35 cellular contexts compared by ENCODE assay signal in the genomic region with DNA sequence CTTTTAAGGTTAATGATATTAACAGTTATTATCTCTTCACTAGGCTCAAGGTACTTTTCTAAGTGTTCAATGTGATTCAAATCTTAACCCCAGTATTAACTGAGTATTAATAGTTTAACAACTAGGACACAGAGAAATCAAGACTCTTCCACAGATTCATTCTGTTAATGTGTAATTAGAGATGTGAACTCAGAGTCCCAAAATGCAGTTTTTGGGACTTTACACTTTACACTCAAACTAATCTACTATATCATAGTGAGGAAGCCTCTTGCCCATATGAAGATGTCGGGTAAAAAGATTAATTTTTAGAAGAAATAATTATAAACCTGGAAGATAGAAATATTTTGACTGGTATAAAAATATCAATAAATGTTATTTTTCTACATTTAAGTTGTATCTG.
"Had no signal": no experiment of that assay in that cellular context is flagged by ENCODE, and none has a peak within 500 bp of the region (broad histone marks: within the 10 kb centered on the region; RNA-seq: fewer than 3 reads in every experiment).

No MANE protein-coding gene starts in this region.

- H3K4me2 ChIP-seq: KMS-11 had no signal

- DNase-seq: Karpas-422, Kasumi-1, KG1, MG63, MM.1S, MV-4-11, NCI-H1048, NCI-H1092, NCI-H1092 treated with DMSO at 0.1 percent for 48 hours, NCI-H1105, NCI-H1105 treated with DMSO at 0.1 percent for 48 hours, NCI-H1417, NCI-H1417 treated with DMSO at 0.1 percent for 48 hours, NCI-H1436, NCI-H1436 treated with DMSO at 0.1 percent for 48 hours, NCI-H146, NCI-H1694, NCI-H1694 treated with DMSO at 0.1 percent for 48 hours, NCI-H187, NCI-H187 treated with DMSO at 0.1 percent for 48 hours, NCI-H1930, NCI-H2029, NCI-H2029 treated with DMSO at 0.1 percent for 48 hours, NCI-H2081, NCI-H2081 treated with DMSO at 0.1 percent for 48 hours, NCI-H2107, NCI-H2171, NCI-H2171 treated with DMSO at 0.1 percent for 48 hours, NCI-H2227 treated with DMSO at 0.1 percent for 48 hours, NCI-H226, NCI-H345, NCI-H446, NCI-H446 treated with DMSO at 0.1 percent for 48 hours, NCI-H510A had no signal

- H3K9ac ChIP-seq: KMS-11 had no signal

- H3K27ac ChIP-seq: KMS-11 had no signal

- H3K9me3 ChIP-seq: MG63 had no signal

- H3K27me3 ChIP-seq: MG63 had no signal

- H3K4me3 ChIP-seq: MG63 had no signal

- H3K36me3 ChIP-seq: MG63 had no signal
